19 cellular contexts compared by ENCODE assay signal in the genomic region with DNA sequence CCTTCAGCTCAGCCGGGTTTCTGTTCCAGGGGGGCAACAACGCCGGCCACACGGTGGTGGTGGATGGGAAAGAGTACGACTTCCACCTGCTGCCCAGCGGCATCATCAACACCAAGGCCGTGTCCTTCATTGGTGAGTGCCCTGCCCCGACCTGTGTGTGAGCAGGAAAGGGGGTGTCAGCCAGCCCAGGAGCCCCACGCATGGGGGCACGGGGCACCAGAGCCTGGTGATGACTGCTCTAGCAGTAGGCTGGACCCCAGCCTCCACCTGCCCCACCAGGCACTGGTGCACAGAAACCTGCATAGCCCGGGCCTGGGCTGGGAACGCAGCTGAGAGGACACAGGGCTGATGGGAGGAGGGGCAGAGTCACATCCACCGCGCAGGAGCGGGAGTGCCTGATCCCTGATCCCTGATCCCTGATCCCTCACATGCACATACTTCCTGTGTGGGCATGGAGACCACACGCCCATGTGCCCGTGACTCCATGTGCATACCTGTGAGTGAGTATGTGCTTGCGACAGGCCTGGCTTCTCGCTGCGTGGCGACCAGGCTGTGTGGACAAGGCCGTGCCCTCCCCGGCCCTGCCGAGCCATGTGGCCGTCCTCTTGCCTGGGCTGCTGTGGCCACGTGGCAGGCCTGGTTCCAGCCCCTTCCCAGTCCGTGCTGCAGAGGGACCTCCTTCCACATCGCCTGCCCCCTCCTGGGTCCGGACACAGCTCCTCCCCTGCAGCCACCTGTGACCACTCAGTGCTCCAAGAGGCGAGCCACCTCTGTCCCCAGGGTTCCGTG. TPM values are rescaled to one million over a fixed set of nuclear protein-coding genes. Genes with fewer than 3 reads are reported as not detected.
DNase-seq lines count a peak whose midpoint lies in the region; ATAC-seq and TF ChIP-seq lines count a peak whose summit lies in the region.
"Had no signal": no experiment of that assay in that cellular context is flagged by ENCODE, and none has a peak within 500 bp of the region (broad histone marks: within the 10 kb centered on the region; RNA-seq: fewer than 3 reads in every experiment).

No MANE protein-coding gene starts in this region.

- no peak overlapping the region for H3K27ac Mint-ChIP-seq in activated CD8-positive, alpha-beta T cell treated with anti-CD3 and anti-CD28 coated beads for 36 hours
- H3K27ac Mint-ChIP-seq: IgD-negative memory B cell had no signal

- ATAC-seq in lower lobe of right lung = no peak
- no peak for ATAC-seq in activated CD8-positive, alpha-beta T cell treated with anti-CD3 and anti-CD28 coated beads for 36 hours

- H3K4me1 Mint-ChIP-seq in activated CD8-positive, alpha-beta T cell treated with anti-CD3 and anti-CD28 coated beads for 36 hours (ENCODE audit: low read depth) = no peaks in the 10 kb centered on the region
- H3K4me1 Mint-ChIP-seq: central memory CD8-positive, alpha-beta T cell; IgD-negative memory B cell had no signal

- H3K27ac ChIP-seq in esophagus (ENCODE audit: low read depth in 2 of 2, low read length in 1 of 2) (peak overlapping the region; percentile 81 to 87), lower lobe of right lung (peak overlapping the region; percentile 77), testis (peak overlapping the region; percentile 40 to 48)

- in situ Hi-C loops in HAP-1 (cut with MboI; ENCODE audit: low sequenced_read_pairs) = no loop called here

- POLR2A ChIA-PET in activated CD8-positive, alpha-beta T cell treated with anti-CD3 and anti-CD28 coated beads for 36 hours (lab: Charles Lee) = interaction anchor here (0.5 kb wide), 1 partner anchor 13 kb away, joined by 3 read pairs; no protein-coding TSS in a partner anchor

- H3K4me3 ChIP-seq in esophagus (ENCODE audit: low read depth in 1 of 2, low read length in 2 of 2) (no peak overlapping the region), lower lobe of right lung (no peak overlapping the region), testis (no peak overlapping the region), HAP-1 (no peak overlapping the region)
- H3K4me3 ChIP-seq: prostate gland had no signal

- intact Hi-C loops in lower lobe of right lung (cut with DNase I) (no loop called here), testis (cut with DNase I; ENCODE audit: low total_unique reads) (no loop called here), posterior vena cava (cut with DNase I) (no loop called here)
- intact Hi-C loops in activated CD8-positive, alpha-beta T cell treated with anti-CD3 and anti-CD28 coated beads for 36 hours (cut with micrococcal nuclease) = no loop called here

- peaks cover 0 to 3% of the 10 kb centered on the region in 2 donors for H3K36me3 ChIP-seq in esophagus (ENCODE audit: control insufficient read depth in 2 of 2, insufficient read depth in 2 of 2, low read length in 1 of 2)
- H3K36me3 ChIP-seq in lower lobe of right lung = no peaks in the 10 kb centered on the region
- no peaks in the 10 kb centered on the region for H3K36me3 ChIP-seq in testis (ENCODE audit: low read depth, missing control alignments)
- H3K36me3 ChIP-seq in HAP-1 (replicated peaks) = no peaks in the 10 kb centered on the region
- H3K36me3 ChIP-seq: prostate gland had no signal

- TF ChIP-seq POLR2A in testis (IDR thresholded peaks at IDR 0.05) = no peak

- TF ChIP-seq CTCF in lower lobe of right lung (IDR thresholded peaks at IDR 0.05) (no peak), testis (IDR thresholded peaks at IDR 0.05) (no peak)
- TF ChIP-seq CTCF in activated CD8-positive, alpha-beta T cell treated with anti-CD3 and anti-CD28 coated beads for 36 hours (IDR thresholded peaks at IDR 0.05) = no peak

- peak; percentile 39 to 69 for DNase-seq in SHP77 (lab: John Stamatoyannopoulos, UW)
- no peak for DNase-seq in lower lobe of right lung
- no peak for DNase-seq in testis
- no peak for DNase-seq in posterior vena cava (ENCODE audit: low spot score)
- DNase-seq in HAP-1 (ENCODE audit: low spot score in 2 of 2) = no peak
- DNase-seq in A172 (ENCODE audit: low spot score) = no peak
- DNase-seq in activated CD8-positive, alpha-beta T cell treated with anti-CD3 and anti-CD28 coated beads for 36 hours = no peak
- DNase-seq: activated CD8-positive, alpha-beta memory T cell treated with anti-CD3 and anti-CD28 coated beads, Interleukin-2, amount 50 U/mL, for 4 hours; activated naive CD4-positive, alpha-beta T cell treated with anti-CD3 and anti-CD28 coated beads, Interleukin-2, amount 50 U/mL, for 16 hours; islet precursor cell; NCI-H1105 treated with DMSO at 0.1 percent for 48 hours; NCI-H510A; stimulated activated CD4-positive, alpha-beta T cell treated with anti-CD3 and anti-CD28 coated beads, Interleukin-2, amount 100 ng/mL, for 24 hours; stimulated activated CD8-positive, alpha-beta memory T cell treated with anti-CD3 and anti-CD28 coated beads, Interleukin-4, amount 100 ng/mL, for 48 hours; SW 1271 had no signal

- 83 to 87% methylated on average over 31 of the region's 31 CpGs for WGBS in esophagus, 2 donors
- WGBS in testis, 2 donors = 72 to 91% methylated on average over 14 to 29 of the region's 31 CpGs

- H3K4me3 Mint-ChIP-seq in activated CD8-positive, alpha-beta T cell treated with anti-CD3 and anti-CD28 coated beads for 36 hours = no peak overlapping the region
- H3K4me3 Mint-ChIP-seq: central memory CD8-positive, alpha-beta T cell had no signal

- H3K27me3 Mint-ChIP-seq in activated CD8-positive, alpha-beta T cell treated with anti-CD3 and anti-CD28 coated beads for 36 hours = no peaks in the 10 kb centered on the region
- H3K27me3 Mint-ChIP-seq: central memory CD8-positive, alpha-beta T cell had no signal

- H3K27me3 ChIP-seq in esophagus (ENCODE audit: control insufficient read depth in 1 of 2, insufficient read depth in 2 of 2, low read length in 2 of 2) (no peaks in the 10 kb centered on the region), lower lobe of right lung (ENCODE audit: low read depth) (no peaks in the 10 kb centered on the region), testis (no peaks in the 10 kb centered on the region), HAP-1 (ENCODE audit: low read depth) (no peaks in the 10 kb centered on the region)

- H3K9me3 ChIP-seq in esophagus (ENCODE audit: control insufficient read depth in 2 of 2, insufficient read depth in 1 of 2, low read depth in 1 of 2, low read length in 1 of 2) (no peaks in the 10 kb centered on the region), lower lobe of right lung (no peaks in the 10 kb centered on the region), testis (no peaks in the 10 kb centered on the region), HAP-1 (no peaks in the 10 kb centered on the region)
- H3K9me3 ChIP-seq: prostate gland had no signal

- H3K36me3 Mint-ChIP-seq in activated CD8-positive, alpha-beta T cell treated with anti-CD3 and anti-CD28 coated beads for 36 hours (ENCODE audit: low read depth) = no peaks in the 10 kb centered on the region
- H3K36me3 Mint-ChIP-seq: IgD-negative memory B cell had no signal

- no peaks in the 10 kb centered on the region for H3K9me3 Mint-ChIP-seq in activated CD8-positive, alpha-beta T cell treated with anti-CD3 and anti-CD28 coated beads for 36 hours
- H3K9me3 Mint-ChIP-seq: central memory CD8-positive, alpha-beta T cell; IgD-negative memory B cell had no signal

- CTCF ChIA-PET in activated CD8-positive, alpha-beta T cell treated with anti-CD3 and anti-CD28 coated beads for 36 hours (lab: Charles Lee) = interaction anchor here (1.8 kb wide), 1 partner anchor 19 kb away, joined by 5 read pairs; no protein-coding TSS in a partner anchor

- H3K4me1 ChIP-seq in esophagus (ENCODE audit: control insufficient read depth in 2 of 2, insufficient read depth in 2 of 2, low read length in 1 of 2) = peaks cover 5 to 38% of the 10 kb centered on the region in 2 donors
- peaks cover 35% of the 10 kb centered on the region for H3K4me1 ChIP-seq in lower lobe of right lung
- H3K4me1 ChIP-seq in testis = peaks cover 19% of the 10 kb centered on the region
- H3K4me1 ChIP-seq in HAP-1 = no peaks in the 10 kb centered on the region
- H3K4me1 ChIP-seq: prostate gland had no signal

RNA-seq across cellular contexts. Expression of a gene that starts 11.2 kb away (rescaled TPM):
- 10 to 100 TPM in 1 of 2 donors, 1 to 10 TPM in 1; 5.8 to 10.2 TPM for polyA plus RNA-seq in esophagus
- 5.1 TPM for total RNA-seq in lower lobe of right lung
- 10 to 100 TPM; 48.7 to 79.4 TPM for total RNA-seq in testis
- 79.6 TPM for polyA plus RNA-seq in testis (ENCODE audit: insufficient read depth, low read depth, low replicate concordance)
- 10 to 100 TPM in 1 of 2 donors, 1 to 10 TPM in 1; 8.2 to 10.2 TPM for total RNA-seq in posterior vena cava
- 3.4 and 3.7 TPM in 2 replicates for total RNA-seq in A172 (2014; rRNA removed; shearing (Covaris generic))
- 1 to 10 TPM; 2.7 to 3.0 TPM for total RNA-seq in activated CD8-positive, alpha-beta T cell treated with anti-CD3 and anti-CD28 coated beads for 36 hours
- polyA plus RNA-seq: IgD-negative memory B cell had no signal

RNA-seq across cellular contexts. Expression of a gene that starts 17.8 kb away (rescaled TPM):
- polyA plus RNA-seq in esophagus (100 to 1,000 TPM in 1 of 2 donors, 10 to 100 TPM in 1; 60.5 to 159 TPM), testis (ENCODE audit: insufficient read depth, low read depth, low replicate concordance) (99.5 TPM)
- total RNA-seq in lower lobe of right lung (66.3 TPM), testis (100 to 1,000 TPM; 236 to 247 TPM), posterior vena cava (10 to 100 TPM; 58.3 to 66.1 TPM)
- 187 and 210 TPM in 2 replicates for total RNA-seq in A172 (2014; rRNA removed; shearing (Covaris generic))
- 100 to 1,000 TPM; 115 to 125 TPM for total RNA-seq in activated CD8-positive, alpha-beta T cell treated with anti-CD3 and anti-CD28 coated beads for 36 hours

RNA-seq across cellular contexts. Expression of a gene that starts 45.8 kb away (rescaled TPM):
- polyA plus RNA-seq in esophagus = 10 to 100 TPM; 26.6 to 41.9 TPM
- total RNA-seq in lower lobe of right lung = 116 TPM
- 100 to 1,000 TPM; 244 to 328 TPM for total RNA-seq in testis
- polyA plus RNA-seq in testis (ENCODE audit: insufficient read depth, low read depth, low replicate concordance) = 50.5 TPM
- total RNA-seq in posterior vena cava = 10 to 100 TPM; 70.5 to 78.7 TPM
- total RNA-seq in A172 (2014; rRNA removed; shearing (Covaris generic)) = 93.1 and 98.0 TPM in 2 replicates
- total RNA-seq in activated CD8-positive, alpha-beta T cell treated with anti-CD3 and anti-CD28 coated beads for 36 hours = 10 to 100 TPM; 61.5 to 65.0 TPM

Comparison
In these comparisons a context has a peak if more than half of its experiments do, and no peak if none do; other contexts are left out.
1. DNase-seq: peak in SHP77 (2 of 2); none in lower lobe of right lung (single experiment), testis (single experiment), posterior vena cava (single experiment), HAP-1 (0 of 2), A172 (single experiment) and activated CD8-positive, alpha-beta T cell treated with anti-CD3 and anti-CD28 coated beads for 36 hours (single experiment).
2. Peak in every context shown above with its lines, with median percentiles within 50 percentile points of each other: H3K27ac ChIP-seq.